1 cellular context compared by ENCODE assay signal in the genomic region with DNA sequence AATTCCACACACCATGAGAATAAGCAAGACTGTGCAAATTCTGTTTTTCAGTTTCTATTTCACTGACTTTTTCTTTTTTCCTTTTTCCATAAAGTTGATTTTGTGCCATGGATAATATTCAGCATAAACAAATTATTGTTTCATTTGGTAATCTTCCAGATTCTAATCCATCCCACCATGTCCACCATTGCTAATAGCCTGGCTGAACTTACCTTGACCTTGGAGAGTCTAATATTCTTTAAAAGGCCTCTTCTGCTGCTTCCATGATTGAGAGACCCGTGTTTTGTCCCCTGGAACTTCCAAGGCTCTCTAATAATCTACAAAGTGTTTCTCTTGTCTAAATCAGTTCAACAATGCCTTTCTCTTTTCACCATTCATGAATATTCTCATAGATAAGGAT.
TF ChIP-seq lines count a peak whose summit lies in the region.

No MANE protein-coding gene starts in this region.

TF ChIP-seq in neural cell, 6 proteins besides CTCF, POLR2A, EP300 and RAD21 (continued from another document):
- TF ChIP-seq REST (IDR thresholded peaks at IDR 0.05; ENCODE audit: borderline replicate concordance) = no peak
